ENCODE assay signal across 8 cellular contexts in genomic region chr17:64262422-64263260, GRCh38. TPM values are rescaled to one million over a fixed set of nuclear protein-coding genes. Genes with fewer than 3 reads are reported as not detected.
DNase-seq lines count a peak whose midpoint lies in the region; ATAC-seq and TF ChIP-seq lines count a peak whose summit lies in the region.

TSS of gene TEX2 (minus strand) at chr17:64263260. CDS start at chr17:64214217, 49,043 bp downstream.

- intact Hi-C loops in breast epithelium (cut with DNase I; ENCODE audit: low total_unique reads): loop anchor here (10.0 kb wide), 1 partner anchor 118 kb away; no protein-coding TSS in a partner anchor

- under 1% methylated on average over 87 of the region's 87 CpGs for WGBS in HUES64

- H3K27me3 ChIP-seq in HUES64 (ENCODE audit: insufficient read depth, low read length) (peaks cover 35% of the 10 kb centered on the region), WERI-Rb-1 (ENCODE audit: insufficient read depth, low read depth, severe bottlenecking) (no peaks in the 10 kb centered on the region), breast epithelium (no peaks in the 10 kb centered on the region)

- TF ChIP-seq CTCF in WERI-Rb-1 (IDR thresholded peaks at IDR 0.05; ENCODE audit: low read depth, low read length) (no peak), breast epithelium (IDR thresholded peaks at IDR 0.05) (no peak)

- H3K9me3 ChIP-seq in HUES64 (ENCODE audit: insufficient read depth, low read depth, low read length) (no peaks in the 10 kb centered on the region), WERI-Rb-1 (ENCODE audit: severe bottlenecking) (no peaks in the 10 kb centered on the region), breast epithelium (no peaks in the 10 kb centered on the region)

- no peaks in the 10 kb centered on the region for H3K36me3 ChIP-seq in HUES64 (ENCODE audit: insufficient read depth, low read length)
- peaks cover 15% of the 10 kb centered on the region for H3K36me3 ChIP-seq in WERI-Rb-1
- no peaks in the 10 kb centered on the region for H3K36me3 ChIP-seq in breast epithelium

- TF ChIP-seq POLR2A in breast epithelium (IDR thresholded peaks at IDR 0.05): no peak

- H3K9ac ChIP-seq in HUES64 (ENCODE audit: low read depth, low read length): peak within 1 kb of the TSS; percentile 94

- H3K4me1 ChIP-seq in HUES64 (ENCODE audit: insufficient read depth, low read length) (peaks cover 5% of the 10 kb centered on the region; the same call in 1 of the 2 replicates), breast epithelium (peaks cover 5 to 9% of the 10 kb centered on the region in 2 donors)

- H3K4me3 ChIP-seq in HUES64 (ENCODE audit: low read length) (peak within 1 kb of the TSS; percentile 95), WERI-Rb-1 (ENCODE audit: low read depth, low read length) (peak within 1 kb of the TSS; percentile 94), breast epithelium (peak within 1 kb of the TSS; percentile 87 to 99 (median 97))

- H3K27ac ChIP-seq in HUES64 (ENCODE audit: low read depth, low read length): peak within 1 kb of the TSS; percentile 59
- H3K27ac ChIP-seq in WERI-Rb-1: peak within 1 kb of the TSS; percentile 84
- H3K27ac ChIP-seq in breast epithelium: peak within 1 kb of the TSS; percentile 89 to 96

- peak; percentile 30 for ATAC-seq in GM21381 (IDR thresholded peaks at IDR 0.05; ENCODE audit: unreplicated experiment)

- DNase-seq in DMS 273 treated with DMSO at 0.1 percent for 48 hours (lab: John Stamatoyannopoulos, UW): peak; percentile 15
- peak; percentile 54 for DNase-seq in WERI-Rb-1
- peak; percentile 51 to 63 for DNase-seq in breast epithelium (ENCODE audit: low spot score in 2 of 2)
- peak; percentile 73 for DNase-seq in islet precursor cell
- DNase-seq in stimulated activated CD4-positive, alpha-beta T cell treated with anti-CD3 and anti-CD28 coated beads, Interleukin-15, amount 100 ng/mL, for 48 hours (ENCODE audit: low read depth in 2 of 2): peak; percentile 38 to 39
- DNase-seq in SW 1271 (lab: John Stamatoyannopoulos, UW): no peak

RNA-seq across cellular contexts. Expression of gene TEX2, which starts in this region (rescaled TPM):
- polyA plus RNA-seq in HUES64 (2013, experiment 1 of 2): 6.0 TPM
- 7.6 TPM for polyA plus RNA-seq in HUES64 (2013, experiment 2 of 2)
- total RNA-seq in breast epithelium: 10 to 100 TPM; 47.5 to 70.7 (median 69.6) TPM

Comparison
In these comparisons a context has a peak if more than half of its experiments do, and no peak if none do; other contexts are left out.
1. DNase-seq: peak in DMS 273 treated with DMSO at 0.1 percent for 48 hours (single experiment), WERI-Rb-1 (single experiment), breast epithelium (2 of 2), islet precursor cell (single experiment) and stimulated activated CD4-positive, alpha-beta T cell treated with anti-CD3 and anti-CD28 coated beads, Interleukin-15, amount 100 ng/mL, for 48 hours (2 of 2); none in SW 1271 (0 of 2).
2. Peak in every context shown above with its lines, with median percentiles within 50 percentile points of each other: H3K27ac ChIP-seq and H3K4me3 ChIP-seq.